In the genomic region with DNA sequence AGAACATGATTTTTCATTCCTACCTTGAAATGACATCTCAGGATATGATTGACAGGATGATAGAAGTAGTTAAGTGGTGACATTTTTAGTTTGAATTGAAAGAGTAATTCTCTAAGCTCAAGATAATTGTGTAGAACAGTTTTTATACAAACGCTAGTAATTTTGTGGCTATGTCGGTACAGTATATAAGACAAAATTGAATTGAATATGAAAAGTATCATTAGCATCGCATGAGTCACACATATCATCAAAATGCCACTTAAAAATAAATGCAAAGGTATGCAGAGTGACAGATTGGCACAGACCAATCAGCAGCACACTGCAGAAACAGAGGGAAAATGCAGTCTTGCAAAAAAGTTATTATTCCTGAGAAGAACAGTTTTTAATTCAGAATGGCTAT, we compare ENCODE assay signal across 24 cellular contexts.
DNase-seq lines count a peak whose midpoint lies in the region; FAIRE-seq and TF ChIP-seq lines count a peak whose summit lies in the region.
"Had no signal": no experiment of that assay in that cellular context is flagged by ENCODE, and none has a peak within 500 bp of the region (broad histone marks: within the 10 kb centered on the region; RNA-seq: fewer than 3 reads in every experiment).

No MANE protein-coding gene starts in this region.

- DNase-seq in astrocyte (ENCODE audit: low read depth) (no peak), small intestine (no peak), HAP-1 (ENCODE audit: low spot score in 2 of 2) (no peak), HK-2 (ENCODE audit: unreplicated experiment) (no peak)
- DNase-seq: AML-193; Caco-2; CD4-positive, alpha-beta T cell; CD8-positive, alpha-beta T cell; DMS 273 treated with DMSO at 0.1 percent for 48 hours; DMS153; DMS53; DMS79; DND-41; EL; GDM1 had no signal

- no peak overlapping the region for H3K9ac ChIP-seq in astrocyte (ENCODE audit: low read length)
- no peak overlapping the region for H3K9ac ChIP-seq in neural cell (ENCODE audit: low read length)
- H3K9ac ChIP-seq: BLaER1 treated with 17β-estradiol and CSF1 and Interleukin-3, amounts not matched to agents 10 nM and 100 nM had no signal

- peaks cover 2% of the 10 kb centered on the region for H3K36me3 Mint-ChIP-seq in astrocyte (ENCODE audit: low read depth, unreplicated experiment)
- H3K36me3 Mint-ChIP-seq: CD8-positive, alpha-beta T cell had no signal

- H3K27me3 ChIP-seq in astrocyte (ENCODE audit: insufficient read depth, low read length) (no peaks in the 10 kb centered on the region), neural cell (ENCODE audit: insufficient read depth, low read depth, low read length) (no peaks in the 10 kb centered on the region), small intestine (ENCODE audit: control insufficient read depth in 2 of 2, insufficient read depth in 2 of 2, low read length in 2 of 2) (no peaks in the 10 kb centered on the region), HAP-1 (ENCODE audit: low read depth) (no peaks in the 10 kb centered on the region)
- H3K27me3 ChIP-seq: BLaER1 treated with 17β-estradiol and CSF1 and Interleukin-3, amounts not matched to agents 10 nM and 100 nM had no signal

- H3K36me3 ChIP-seq in astrocyte (ENCODE audit: insufficient read depth, low read length) (no peaks in the 10 kb centered on the region), neural cell (ENCODE audit: insufficient read depth, low read length) (no peaks in the 10 kb centered on the region), small intestine (ENCODE audit: control insufficient read depth in 2 of 2, insufficient read depth in 2 of 2, low read length in 2 of 2) (no peaks in the 10 kb centered on the region), HAP-1 (replicated peaks) (no peaks in the 10 kb centered on the region)
- H3K36me3 ChIP-seq: BLaER1 treated with 17β-estradiol and CSF1 and Interleukin-3, amounts not matched to agents 10 nM and 100 nM had no signal

- H2AFZ ChIP-seq in astrocyte (ENCODE audit: low read depth, low read length): no peak overlapping the region
- no peak overlapping the region for H2AFZ ChIP-seq in neural cell (ENCODE audit: low read depth, low read length)

- no peak overlapping the region for H3K27ac Mint-ChIP-seq in astrocyte (ENCODE audit: unreplicated experiment)
- H3K27ac Mint-ChIP-seq: B cell; CD4-positive, alpha-beta T cell; CD8-positive, alpha-beta T cell had no signal

- no peak overlapping the region for H3K4me3 Mint-ChIP-seq in astrocyte (ENCODE audit: unreplicated experiment)
- H3K4me3 Mint-ChIP-seq: B cell; CD4-positive, alpha-beta T cell; CD8-positive, alpha-beta T cell had no signal

- WGBS in small intestine, 3 donors: 87 to 90% (median 89%) methylated on average over 3 of the region's 3 CpGs

- H4K20me1 ChIP-seq in astrocyte (ENCODE audit: insufficient read depth, low read length): no peaks in the 10 kb centered on the region
- no peaks in the 10 kb centered on the region for H4K20me1 ChIP-seq in neural cell (ENCODE audit: insufficient read depth)
- H4K20me1 ChIP-seq: BLaER1 treated with 17β-estradiol and CSF1 and Interleukin-3, amounts not matched to agents 10 nM and 100 nM had no signal

- H3K4me1 ChIP-seq in astrocyte (ENCODE audit: insufficient read depth, low read length) (no peaks in the 10 kb centered on the region), small intestine (ENCODE audit: control insufficient read depth in 2 of 2, insufficient read depth in 1 of 2, low read depth in 1 of 2, low read length in 1 of 2) (no peaks in the 10 kb centered on the region), HAP-1 (no peaks in the 10 kb centered on the region)
- H3K4me1 ChIP-seq: A549; BLaER1 treated with 17β-estradiol and CSF1 and Interleukin-3, amounts not matched to agents 10 nM and 100 nM; Caco-2 had no signal

- no peaks in the 10 kb centered on the region for H3K27me3 Mint-ChIP-seq in astrocyte (ENCODE audit: low read depth, unreplicated experiment)
- H3K27me3 Mint-ChIP-seq: B cell; CD4-positive, alpha-beta T cell had no signal

- H3K27ac ChIP-seq in astrocyte (ENCODE audit: low read depth, low read length) (no peak overlapping the region), neural cell (ENCODE audit: low read length) (no peak overlapping the region), small intestine (ENCODE audit: low read depth in 1 of 2, low read length in 1 of 2) (no peak overlapping the region)
- H3K27ac ChIP-seq: 22Rv1; A549; BLaER1 treated with 17β-estradiol and CSF1 and Interleukin-3, amounts not matched to agents 10 nM and 100 nM; C4-2B had no signal

- no peaks in the 10 kb centered on the region for H3K9me2 ChIP-seq in neural cell (ENCODE audit: insufficient read depth, low read length)

- TF ChIP-seq CTCF in astrocyte (IDR thresholded peaks at IDR 0.05; ENCODE audit: insufficient read depth, low read depth, low read length): no peak
- no peak for TF ChIP-seq CTCF in neural cell (IDR thresholded peaks at IDR 0.05; ENCODE audit: poor library complexity, severe bottlenecking)

- peak; percentile 90 for TF ChIP-seq EP300 in neural cell (conservative IDR thresholded peaks at IDR 0.05; ENCODE audit: poor library complexity, severe bottlenecking)

- no peak overlapping the region for H3K4me3 ChIP-seq in astrocyte (ENCODE audit: insufficient read depth, low read depth, low read length)
- H3K4me3 ChIP-seq in neural cell (ENCODE audit: low read length): no peak overlapping the region
- no peak overlapping the region for H3K4me3 ChIP-seq in small intestine (ENCODE audit: low read depth in 1 of 2, low read length in 2 of 2)
- H3K4me3 ChIP-seq in HAP-1: no peak overlapping the region
- H3K4me3 ChIP-seq: A549; BLaER1 treated with 17β-estradiol and CSF1 and Interleukin-3, amounts not matched to agents 10 nM and 100 nM; GM12878 had no signal

- no peaks in the 10 kb centered on the region for H3K9me3 ChIP-seq in astrocyte (ENCODE audit: insufficient read depth, low read depth, low read length)
- peaks cover 4% of the 10 kb centered on the region for H3K9me3 ChIP-seq in neural cell (ENCODE audit: low read length)
- no peaks in the 10 kb centered on the region for H3K9me3 ChIP-seq in small intestine (ENCODE audit: control insufficient read depth, low read depth)
- no peaks in the 10 kb centered on the region for H3K9me3 ChIP-seq in HAP-1
- H3K9me3 ChIP-seq: A549, Caco-2 had no signal

- peak; percentile 13 for FAIRE-seq in astrocyte (lab: Jason Lieb, UNC)
- peak; percentile 19 for FAIRE-seq in small intestine (lab: Jason Lieb, UNC)
- FAIRE-seq: GM12878, GM12892, GM18507 had no signal

- in situ Hi-C loops in HAP-1 (cut with MboI; ENCODE audit: low sequenced_read_pairs): no loop called here

- H3K4me2 ChIP-seq in astrocyte (ENCODE audit: low read length) (no peak overlapping the region), neural cell (ENCODE audit: low read length) (no peak overlapping the region)
- H3K4me2 ChIP-seq: A549; BLaER1 treated with 17β-estradiol and CSF1 and Interleukin-3, amounts not matched to agents 10 nM and 100 nM had no signal

- H3K79me2 ChIP-seq in astrocyte (ENCODE audit: insufficient read depth, low read length) (no peaks in the 10 kb centered on the region), neural cell (replicated peaks; ENCODE audit: insufficient read depth, low read length) (no peaks in the 10 kb centered on the region)

- TF ChIP-seq RAD21 in neural cell (conservative IDR thresholded peaks at IDR 0.05): no peak

- no peaks in the 10 kb centered on the region for H3F3A ChIP-seq in neural cell (ENCODE audit: insufficient read depth, low read length, poor library complexity, severe bottlenecking)

- H3K4me1 Mint-ChIP-seq in astrocyte (ENCODE audit: low read depth, unreplicated experiment): peaks cover 2% of the 10 kb centered on the region
- H3K4me1 Mint-ChIP-seq: B cell had no signal

- H3K9me3 Mint-ChIP-seq in astrocyte (ENCODE audit: unreplicated experiment): peaks cover 3% of the 10 kb centered on the region

TF ChIP-seq in neural cell, 6 proteins besides CTCF, POLR2A, EP300 and RAD21:
- TF ChIP-seq EZH2 (IDR thresholded peaks at IDR 0.05; ENCODE audit: borderline replicate concordance, insufficient read depth, low read length, poor library complexity, severe bottlenecking): no peak
- peak; percentile 91 for TF ChIP-seq POLR2AphosphoS5 (IDR thresholded peaks at IDR 0.05)
- TF ChIP-seq, protein P1, sequence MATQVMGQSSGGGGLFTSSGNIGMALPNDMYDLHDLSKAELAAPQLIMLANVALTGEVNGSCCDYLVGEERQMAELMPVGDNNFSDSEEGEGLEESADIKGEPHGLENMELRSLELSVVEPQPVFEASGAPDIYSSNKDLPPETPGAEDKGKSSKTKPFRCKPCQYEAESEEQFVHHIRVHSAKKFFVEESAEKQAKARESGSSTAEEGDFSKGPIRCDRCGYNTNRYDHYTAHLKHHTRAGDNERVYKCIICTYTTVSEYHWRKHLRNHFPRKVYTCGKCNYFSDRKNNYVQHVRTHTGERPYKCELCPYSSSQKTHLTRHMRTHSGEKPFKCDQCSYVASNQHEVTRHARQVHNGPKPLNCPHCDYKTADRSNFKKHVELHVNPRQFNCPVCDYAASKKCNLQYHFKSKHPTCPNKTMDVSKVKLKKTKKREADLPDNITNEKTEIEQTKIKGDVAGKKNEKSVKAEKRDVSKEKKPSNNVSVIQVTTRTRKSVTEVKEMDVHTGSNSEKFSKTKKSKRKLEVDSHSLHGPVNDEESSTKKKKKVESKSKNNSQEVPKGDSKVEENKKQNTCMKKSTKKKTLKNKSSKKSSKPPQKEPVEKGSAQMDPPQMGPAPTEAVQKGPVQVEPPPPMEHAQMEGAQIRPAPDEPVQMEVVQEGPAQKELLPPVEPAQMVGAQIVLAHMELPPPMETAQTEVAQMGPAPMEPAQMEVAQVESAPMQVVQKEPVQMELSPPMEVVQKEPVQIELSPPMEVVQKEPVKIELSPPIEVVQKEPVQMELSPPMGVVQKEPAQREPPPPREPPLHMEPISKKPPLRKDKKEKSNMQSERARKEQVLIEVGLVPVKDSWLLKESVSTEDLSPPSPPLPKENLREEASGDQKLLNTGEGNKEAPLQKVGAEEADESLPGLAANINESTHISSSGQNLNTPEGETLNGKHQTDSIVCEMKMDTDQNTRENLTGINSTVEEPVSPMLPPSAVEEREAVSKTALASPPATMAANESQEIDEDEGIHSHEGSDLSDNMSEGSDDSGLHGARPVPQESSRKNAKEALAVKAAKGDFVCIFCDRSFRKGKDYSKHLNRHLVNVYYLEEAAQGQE (IDR thresholded peaks at IDR 0.05; ENCODE audit: borderline replicate concordance): peak; percentile 36
